Comparison of ENCODE assay signal across 25 cellular contexts in genomic region chr5:147057051-147057450, GRCh38.
"Had no signal": no experiment of that assay in that cellular context is flagged by ENCODE, and none has a peak within 500 bp of the region (broad histone marks: within the 10 kb centered on the region; RNA-seq: fewer than 3 reads in every experiment).

No MANE protein-coding gene starts in this region.

- H3K4me3 ChIP-seq: left ventricle myocardium inferior, lung, mucosa of descending colon, pancreas, prostate gland, skin epidermis, stomach, suprapubic skin, thoracic aorta, tibial nerve, vagina had no signal

- H3K4me1 ChIP-seq: left ventricle myocardium inferior, pancreas, prostate gland, stomach, suprapubic skin, vagina had no signal

- H3K9me3 Mint-ChIP-seq: natural killer cell treated with Interleukin-12 subunit alpha and Interleukin-12 subunit beta and Interleukin-15 and Interleukin-18, amount 100 ng/mL, for 72 hours; stimulated activated naive B cell treated with anti-CD40 and anti-IgM and Interleukin-4, amounts not matched to agents 10 μg/mL and 1 μg/mL and 100 μg/mL, for 72 hours; type B pancreatic cell had no signal

- DNase-seq: islet precursor cell; left ventricle myocardium inferior; midbrain; mucosa of descending colon; naive thymus-derived CD4-positive, alpha-beta T cell; pancreas; posterior cingulate gyrus; retina; right cardiac atrium; stimulated activated CD4-positive, alpha-beta T cell treated with anti-CD3 and anti-CD28 coated beads, Interleukin-12 subunit alpha, Interleukin-12 subunit beta, amount 100 ng/mL, for 4 hours; stimulated activated CD4-positive, alpha-beta T cell treated with anti-CD3 and anti-CD28 coated beads, Interleukin-15, amount 100 ng/mL, for 24 hours; stimulated activated CD4-positive, alpha-beta T cell treated with anti-CD3 and anti-CD28 coated beads, Interleukin-2, amount 100 ng/mL, for 24 hours; stimulated activated CD4-positive, alpha-beta T cell treated with anti-CD3 and anti-CD28 coated beads, Interleukin-4, amount 100 ng/mL, for 1 hour; stimulated activated naive B cell treated with anti-CD40 and anti-IgM and Interleukin-4, amounts not matched to agents 10 μg/mL and 1 μg/mL and 100 μg/mL, for 72 hours; stimulated activated naive CD8-positive, alpha-beta T cell treated with anti-CD3 and anti-CD28 coated beads, Interleukin-15, Interleukin-2, amounts not matched to agents 100 U/mL and 50 U/mL, for 24 hours; stomach had no signal

- H3K4me3 Mint-ChIP-seq: naive thymus-derived CD4-positive, alpha-beta T cell; natural killer cell treated with Interleukin-12 subunit alpha and Interleukin-12 subunit beta and Interleukin-15 and Interleukin-18, amount 100 ng/mL, for 72 hours; stimulated activated naive B cell treated with anti-CD40 and anti-IgM and Interleukin-4, amounts not matched to agents 10 μg/mL and 1 μg/mL and 100 μg/mL, for 72 hours; type B pancreatic cell had no signal

- H3K27me3 ChIP-seq: stomach, suprapubic skin, tibial nerve, vagina had no signal

- H3K27me3 Mint-ChIP-seq: stimulated activated naive B cell treated with anti-CD40 and anti-IgM and Interleukin-4, amounts not matched to agents 10 μg/mL and 1 μg/mL and 100 μg/mL, for 72 hours had no signal

- H3K36me3 Mint-ChIP-seq: naive thymus-derived CD4-positive, alpha-beta T cell; natural killer cell treated with Interleukin-12 subunit alpha and Interleukin-12 subunit beta and Interleukin-15 and Interleukin-18, amount 100 ng/mL, for 72 hours; stimulated activated naive B cell treated with anti-CD40 and anti-IgM and Interleukin-4, amounts not matched to agents 10 μg/mL and 1 μg/mL and 100 μg/mL, for 72 hours; type B pancreatic cell had no signal

- H3K4me1 Mint-ChIP-seq: naive thymus-derived CD4-positive, alpha-beta T cell; stimulated activated naive B cell treated with anti-CD40 and anti-IgM and Interleukin-4, amounts not matched to agents 10 μg/mL and 1 μg/mL and 100 μg/mL, for 72 hours had no signal

- H3K27ac ChIP-seq: left ventricle myocardium inferior, pancreas, prostate gland, skin epidermis, stomach, suprapubic skin, thoracic aorta, vagina had no signal

- H3K27ac Mint-ChIP-seq: naive thymus-derived CD4-positive, alpha-beta T cell; natural killer cell treated with Interleukin-12 subunit alpha and Interleukin-12 subunit beta and Interleukin-15 and Interleukin-18, amount 100 ng/mL, for 72 hours; stimulated activated naive B cell treated with anti-CD40 and anti-IgM and Interleukin-4, amounts not matched to agents 10 μg/mL and 1 μg/mL and 100 μg/mL, for 72 hours; type B pancreatic cell had no signal

- H3K36me3 ChIP-seq: left ventricle myocardium inferior, pancreas, prostate gland, stomach, suprapubic skin, thoracic aorta, tibial nerve, vagina had no signal
